1 cellular context compared by ENCODE assay signal in the genomic region with DNA sequence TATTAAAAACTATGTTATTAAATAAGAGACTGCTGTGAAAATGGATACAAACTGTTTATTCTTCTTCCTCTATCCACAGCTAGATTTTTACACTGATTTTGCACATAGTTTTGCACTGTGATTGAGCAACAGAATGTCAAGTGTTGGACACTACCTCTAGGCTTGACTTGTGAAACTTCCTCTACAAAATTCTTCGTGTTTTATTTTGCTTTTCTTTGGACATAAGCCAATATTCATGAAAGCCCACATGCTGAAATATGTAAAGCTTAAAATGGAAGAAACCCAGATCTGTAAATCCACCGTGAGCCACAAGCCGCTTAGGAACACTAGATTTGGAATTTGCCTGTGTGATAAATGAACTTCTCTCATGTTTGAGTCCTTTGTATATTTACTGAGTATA.
TF ChIP-seq lines count a peak whose summit lies in the region.

No MANE protein-coding gene starts in this region.

TF ChIP-seq in HepG2, 621 proteins besides CTCF, POLR2A, EP300 and RAD21 (continued from another document):
- TF ChIP-seq HMGXB3 (CRISPR knock-in tag; IDR thresholded peaks at IDR 0.05; ENCODE audit: borderline replicate concordance) = no peak
- TF ChIP-seq ETV5 (CRISPR knock-in tag; IDR thresholded peaks at IDR 0.05; ENCODE audit: borderline replicate concordance) = no peak
- TF ChIP-seq RBAK (CRISPR knock-in tag; IDR thresholded peaks at IDR 0.05) = no peak
- TF ChIP-seq, protein P1, sequence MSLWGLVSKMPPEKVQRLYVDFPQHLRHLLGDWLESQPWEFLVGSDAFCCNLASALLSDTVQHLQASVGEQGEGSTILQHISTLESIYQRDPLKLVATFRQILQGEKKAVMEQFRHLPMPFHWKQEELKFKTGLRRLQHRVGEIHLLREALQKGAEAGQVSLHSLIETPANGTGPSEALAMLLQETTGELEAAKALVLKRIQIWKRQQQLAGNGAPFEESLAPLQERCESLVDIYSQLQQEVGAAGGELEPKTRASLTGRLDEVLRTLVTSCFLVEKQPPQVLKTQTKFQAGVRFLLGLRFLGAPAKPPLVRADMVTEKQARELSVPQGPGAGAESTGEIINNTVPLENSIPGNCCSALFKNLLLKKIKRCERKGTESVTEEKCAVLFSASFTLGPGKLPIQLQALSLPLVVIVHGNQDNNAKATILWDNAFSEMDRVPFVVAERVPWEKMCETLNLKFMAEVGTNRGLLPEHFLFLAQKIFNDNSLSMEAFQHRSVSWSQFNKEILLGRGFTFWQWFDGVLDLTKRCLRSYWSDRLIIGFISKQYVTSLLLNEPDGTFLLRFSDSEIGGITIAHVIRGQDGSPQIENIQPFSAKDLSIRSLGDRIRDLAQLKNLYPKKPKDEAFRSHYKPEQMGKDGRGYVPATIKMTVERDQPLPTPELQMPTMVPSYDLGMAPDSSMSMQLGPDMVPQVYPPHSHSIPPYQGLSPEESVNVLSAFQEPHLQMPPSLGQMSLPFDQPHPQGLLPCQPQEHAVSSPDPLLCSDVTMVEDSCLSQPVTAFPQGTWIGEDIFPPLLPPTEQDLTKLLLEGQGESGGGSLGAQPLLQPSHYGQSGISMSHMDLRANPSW (CRISPR knock-in tag; IDR thresholded peaks at IDR 0.05; ENCODE audit: borderline replicate concordance) = no peak
- no peak for TF ChIP-seq ZBTB38 (CRISPR knock-in tag; IDR thresholded peaks at IDR 0.05)
- TF ChIP-seq SIN3B (IDR thresholded peaks at IDR 0.05; ENCODE audit: low read length) = no peak
- TF ChIP-seq ZNF570 (CRISPR knock-in tag; IDR thresholded peaks at IDR 0.05; ENCODE audit: borderline replicate concordance) = no peak
- no peak for TF ChIP-seq CBX2 (IDR thresholded peaks at IDR 0.05; ENCODE audit: low read depth, low read length)
- TF ChIP-seq CBX2 (CRISPR knock-in tag; IDR thresholded peaks at IDR 0.05; ENCODE audit: low read depth) = no peak
TF ChIP-seq in HepG2: peak in this region for 0.
